ENCODE assay signal across 1 cellular context in the genomic region with DNA sequence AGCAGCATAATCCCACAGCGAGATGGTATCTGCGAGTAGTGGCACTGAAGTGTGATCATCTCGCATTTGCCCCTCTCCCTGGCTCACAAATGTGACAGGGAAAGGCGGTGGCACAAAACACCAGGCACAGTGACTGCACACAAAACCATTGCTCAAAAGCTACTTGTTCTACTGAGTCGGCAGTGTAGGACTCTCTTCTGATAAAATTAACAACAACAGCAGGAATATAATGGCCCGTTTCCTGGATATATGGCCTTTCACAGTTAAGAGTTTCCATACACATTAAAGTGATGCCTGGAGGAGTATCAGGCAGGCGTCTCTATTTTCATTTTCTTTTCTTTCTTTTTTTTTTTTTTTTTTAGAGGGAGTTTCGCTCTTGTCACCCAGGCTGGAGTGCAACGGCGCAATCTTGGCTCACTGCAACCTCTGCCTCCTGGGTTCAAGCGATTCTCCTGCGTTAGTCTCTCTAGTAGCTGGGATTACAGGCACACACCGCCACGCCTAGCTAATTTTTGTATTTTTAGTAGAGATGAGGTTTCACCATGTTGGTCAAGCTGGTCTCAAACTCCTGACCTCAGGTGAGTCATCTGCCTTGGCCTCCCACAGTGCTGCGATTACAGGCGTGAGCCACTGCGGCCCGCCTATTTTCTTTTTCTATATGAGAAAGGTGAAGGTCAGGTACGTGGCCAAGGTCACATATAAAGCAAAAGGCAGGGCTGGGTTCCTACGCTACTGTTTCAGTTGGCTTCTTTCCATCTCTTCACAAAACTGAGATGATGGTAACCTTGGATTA.
TF ChIP-seq lines count a peak whose summit lies in the region.

No MANE protein-coding gene starts in this region.

TF ChIP-seq in HepG2, 621 proteins besides CTCF, POLR2A, EP300 and RAD21 (continued from another document and continues in another):
- TF ChIP-seq, protein P1, sequence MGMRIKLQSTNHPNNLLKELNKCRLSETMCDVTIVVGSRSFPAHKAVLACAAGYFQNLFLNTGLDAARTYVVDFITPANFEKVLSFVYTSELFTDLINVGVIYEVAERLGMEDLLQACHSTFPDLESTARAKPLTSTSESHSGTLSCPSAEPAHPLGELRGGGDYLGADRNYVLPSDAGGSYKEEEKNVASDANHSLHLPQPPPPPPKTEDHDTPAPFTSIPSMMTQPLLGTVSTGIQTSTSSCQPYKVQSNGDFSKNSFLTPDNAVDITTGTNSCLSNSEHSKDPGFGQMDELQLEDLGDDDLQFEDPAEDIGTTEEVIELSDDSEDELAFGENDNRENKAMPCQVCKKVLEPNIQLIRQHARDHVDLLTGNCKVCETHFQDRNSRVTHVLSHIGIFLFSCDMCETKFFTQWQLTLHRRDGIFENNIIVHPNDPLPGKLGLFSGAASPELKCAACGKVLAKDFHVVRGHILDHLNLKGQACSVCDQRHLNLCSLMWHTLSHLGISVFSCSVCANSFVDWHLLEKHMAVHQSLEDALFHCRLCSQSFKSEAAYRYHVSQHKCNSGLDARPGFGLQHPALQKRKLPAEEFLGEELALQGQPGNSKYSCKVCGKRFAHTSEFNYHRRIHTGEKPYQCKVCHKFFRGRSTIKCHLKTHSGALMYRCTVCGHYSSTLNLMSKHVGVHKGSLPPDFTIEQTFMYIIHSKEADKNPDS (CRISPR knock-in tag; IDR thresholded peaks at IDR 0.05), result no peak
- TF ChIP-seq ZFP41 (CRISPR knock-in tag; IDR thresholded peaks at IDR 0.05; ENCODE audit: borderline replicate concordance), result no peak
- TF ChIP-seq, protein P2, sequence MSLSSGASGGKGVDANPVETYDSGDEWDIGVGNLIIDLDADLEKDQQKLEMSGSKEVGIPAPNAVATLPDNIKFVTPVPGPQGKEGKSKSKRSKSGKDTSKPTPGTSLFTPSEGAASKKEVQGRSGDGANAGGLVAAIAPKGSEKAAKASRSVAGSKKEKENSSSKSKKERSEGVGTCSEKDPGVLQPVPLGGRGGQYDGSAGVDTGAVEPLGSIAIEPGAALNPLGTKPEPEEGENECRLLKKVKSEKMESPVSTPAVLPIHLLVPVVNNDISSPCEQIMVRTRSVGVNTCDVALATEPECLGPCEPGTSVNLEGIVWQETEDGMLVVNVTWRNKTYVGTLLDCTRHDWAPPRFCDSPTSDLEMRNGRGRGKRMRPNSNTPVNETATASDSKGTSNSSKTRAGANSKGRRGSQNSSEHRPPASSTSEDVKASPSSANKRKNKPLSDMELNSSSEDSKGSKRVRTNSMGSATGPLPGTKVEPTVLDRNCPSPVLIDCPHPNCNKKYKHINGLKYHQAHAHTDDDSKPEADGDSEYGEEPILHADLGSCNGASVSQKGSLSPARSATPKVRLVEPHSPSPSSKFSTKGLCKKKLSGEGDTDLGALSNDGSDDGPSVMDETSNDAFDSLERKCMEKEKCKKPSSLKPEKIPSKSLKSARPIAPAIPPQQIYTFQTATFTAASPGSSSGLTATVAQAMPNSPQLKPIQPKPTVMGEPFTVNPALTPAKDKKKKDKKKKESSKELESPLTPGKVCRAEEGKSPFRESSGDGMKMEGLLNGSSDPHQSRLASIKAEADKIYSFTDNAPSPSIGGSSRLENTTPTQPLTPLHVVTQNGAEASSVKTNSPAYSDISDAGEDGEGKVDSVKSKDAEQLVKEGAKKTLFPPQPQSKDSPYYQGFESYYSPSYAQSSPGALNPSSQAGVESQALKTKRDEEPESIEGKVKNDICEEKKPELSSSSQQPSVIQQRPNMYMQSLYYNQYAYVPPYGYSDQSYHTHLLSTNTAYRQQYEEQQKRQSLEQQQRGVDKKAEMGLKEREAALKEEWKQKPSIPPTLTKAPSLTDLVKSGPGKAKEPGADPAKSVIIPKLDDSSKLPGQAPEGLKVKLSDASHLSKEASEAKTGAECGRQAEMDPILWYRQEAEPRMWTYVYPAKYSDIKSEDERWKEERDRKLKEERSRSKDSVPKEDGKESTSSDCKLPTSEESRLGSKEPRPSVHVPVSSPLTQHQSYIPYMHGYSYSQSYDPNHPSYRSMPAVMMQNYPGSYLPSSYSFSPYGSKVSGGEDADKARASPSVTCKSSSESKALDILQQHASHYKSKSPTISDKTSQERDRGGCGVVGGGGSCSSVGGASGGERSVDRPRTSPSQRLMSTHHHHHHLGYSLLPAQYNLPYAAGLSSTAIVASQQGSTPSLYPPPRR (CRISPR knock-in tag; IDR thresholded peaks at IDR 0.05; ENCODE audit: borderline replicate concordance), result no peak
- TF ChIP-seq, protein P3, sequence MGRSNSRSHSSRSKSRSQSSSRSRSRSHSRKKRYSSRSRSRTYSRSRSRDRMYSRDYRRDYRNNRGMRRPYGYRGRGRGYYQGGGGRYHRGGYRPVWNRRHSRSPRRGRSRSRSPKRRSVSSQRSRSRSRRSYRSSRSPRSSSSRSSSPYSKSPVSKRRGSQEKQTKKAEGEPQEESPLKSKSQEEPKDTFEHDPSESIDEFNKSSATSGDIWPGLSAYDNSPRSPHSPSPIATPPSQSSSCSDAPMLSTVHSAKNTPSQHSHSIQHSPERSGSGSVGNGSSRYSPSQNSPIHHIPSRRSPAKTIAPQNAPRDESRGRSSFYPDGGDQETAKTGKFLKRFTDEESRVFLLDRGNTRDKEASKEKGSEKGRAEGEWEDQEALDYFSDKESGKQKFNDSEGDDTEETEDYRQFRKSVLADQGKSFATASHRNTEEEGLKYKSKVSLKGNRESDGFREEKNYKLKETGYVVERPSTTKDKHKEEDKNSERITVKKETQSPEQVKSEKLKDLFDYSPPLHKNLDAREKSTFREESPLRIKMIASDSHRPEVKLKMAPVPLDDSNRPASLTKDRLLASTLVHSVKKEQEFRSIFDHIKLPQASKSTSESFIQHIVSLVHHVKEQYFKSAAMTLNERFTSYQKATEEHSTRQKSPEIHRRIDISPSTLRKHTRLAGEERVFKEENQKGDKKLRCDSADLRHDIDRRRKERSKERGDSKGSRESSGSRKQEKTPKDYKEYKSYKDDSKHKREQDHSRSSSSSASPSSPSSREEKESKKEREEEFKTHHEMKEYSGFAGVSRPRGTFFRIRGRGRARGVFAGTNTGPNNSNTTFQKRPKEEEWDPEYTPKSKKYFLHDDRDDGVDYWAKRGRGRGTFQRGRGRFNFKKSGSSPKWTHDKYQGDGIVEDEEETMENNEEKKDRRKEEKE (IDR thresholded peaks at IDR 0.05), result no peak
- peak; percentile 43 for TF ChIP-seq TBL1XR1 (IDR thresholded peaks at IDR 0.05; ENCODE audit: borderline replicate concordance, low read length, partially characterized antibody)
- TF ChIP-seq ZNF720 (CRISPR knock-in tag; IDR thresholded peaks at IDR 0.05), result no peak
- 0 out of 2 replicates have a peak, but pooled peaks have one; percentile 23 for TF ChIP-seq TBX2 (CRISPR knock-in tag; IDR thresholded peaks at IDR 0.05; ENCODE audit: borderline replicate concordance)
- TF ChIP-seq ZNF616 (CRISPR knock-in tag; IDR thresholded peaks at IDR 0.05; ENCODE audit: low read depth), result no peak
- no peak for TF ChIP-seq ZNF550 (CRISPR knock-in tag; IDR thresholded peaks at IDR 0.05; ENCODE audit: borderline replicate concordance)
- TF ChIP-seq, protein P4, sequence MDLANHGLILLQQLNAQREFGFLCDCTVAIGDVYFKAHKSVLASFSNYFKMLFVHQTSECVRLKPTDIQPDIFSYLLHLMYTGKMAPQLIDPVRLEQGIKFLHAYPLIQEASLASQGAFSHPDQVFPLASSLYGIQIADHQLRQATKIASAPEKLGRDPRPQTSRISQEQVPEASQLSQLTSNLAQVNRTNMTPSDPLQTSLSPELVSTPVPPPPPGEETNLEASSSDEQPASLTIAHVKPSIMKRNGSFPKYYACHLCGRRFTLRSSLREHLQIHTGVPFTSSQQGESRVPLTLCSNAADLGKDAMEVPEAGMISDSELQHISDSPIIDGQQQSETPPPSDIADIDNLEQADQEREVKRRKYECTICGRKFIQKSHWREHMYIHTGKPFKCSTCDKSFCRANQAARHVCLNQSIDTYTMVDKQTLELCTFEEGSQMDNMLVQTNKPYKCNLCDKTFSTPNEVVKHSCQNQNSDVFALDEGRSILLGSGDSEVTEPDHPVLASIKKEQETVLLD (CRISPR knock-in tag; IDR thresholded peaks at IDR 0.05; ENCODE audit: low read depth), result no peak
- peak; percentile 76; the same call in 1 of the 2 replicates for TF ChIP-seq RXRA (CRISPR knock-in tag; IDR thresholded peaks at IDR 0.05)
- TF ChIP-seq NFE2 (CRISPR knock-in tag; IDR thresholded peaks at IDR 0.05), result no peak
- no peak for TF ChIP-seq NFE2L2 (IDR thresholded peaks at IDR 0.05; ENCODE audit: low read length)
- TF ChIP-seq, protein P5, sequence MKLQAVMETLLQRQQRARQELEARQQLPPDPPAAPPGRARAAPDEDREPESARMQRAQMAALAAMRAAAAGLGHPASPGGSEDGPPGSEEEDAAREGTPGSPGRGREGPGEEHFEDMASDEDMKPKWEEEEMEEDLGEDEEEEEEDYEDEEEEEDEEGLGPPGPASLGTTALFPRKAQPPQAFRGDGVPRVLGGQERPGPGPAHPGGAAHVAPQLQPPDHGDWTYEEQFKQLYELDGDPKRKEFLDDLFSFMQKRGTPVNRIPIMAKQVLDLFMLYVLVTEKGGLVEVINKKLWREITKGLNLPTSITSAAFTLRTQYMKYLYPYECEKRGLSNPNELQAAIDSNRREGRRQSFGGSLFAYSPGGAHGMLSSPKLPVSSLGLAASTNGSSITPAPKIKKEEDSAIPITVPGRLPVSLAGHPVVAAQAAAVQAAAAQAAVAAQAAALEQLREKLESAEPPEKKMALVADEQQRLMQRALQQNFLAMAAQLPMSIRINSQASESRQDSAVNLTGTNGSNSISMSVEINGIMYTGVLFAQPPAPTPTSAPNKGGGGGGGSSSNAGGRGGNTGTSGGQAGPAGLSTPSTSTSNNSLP (IDR thresholded peaks at IDR 0.05; ENCODE audit: low read depth, low read length), result no peak
- TF ChIP-seq, protein P6, sequence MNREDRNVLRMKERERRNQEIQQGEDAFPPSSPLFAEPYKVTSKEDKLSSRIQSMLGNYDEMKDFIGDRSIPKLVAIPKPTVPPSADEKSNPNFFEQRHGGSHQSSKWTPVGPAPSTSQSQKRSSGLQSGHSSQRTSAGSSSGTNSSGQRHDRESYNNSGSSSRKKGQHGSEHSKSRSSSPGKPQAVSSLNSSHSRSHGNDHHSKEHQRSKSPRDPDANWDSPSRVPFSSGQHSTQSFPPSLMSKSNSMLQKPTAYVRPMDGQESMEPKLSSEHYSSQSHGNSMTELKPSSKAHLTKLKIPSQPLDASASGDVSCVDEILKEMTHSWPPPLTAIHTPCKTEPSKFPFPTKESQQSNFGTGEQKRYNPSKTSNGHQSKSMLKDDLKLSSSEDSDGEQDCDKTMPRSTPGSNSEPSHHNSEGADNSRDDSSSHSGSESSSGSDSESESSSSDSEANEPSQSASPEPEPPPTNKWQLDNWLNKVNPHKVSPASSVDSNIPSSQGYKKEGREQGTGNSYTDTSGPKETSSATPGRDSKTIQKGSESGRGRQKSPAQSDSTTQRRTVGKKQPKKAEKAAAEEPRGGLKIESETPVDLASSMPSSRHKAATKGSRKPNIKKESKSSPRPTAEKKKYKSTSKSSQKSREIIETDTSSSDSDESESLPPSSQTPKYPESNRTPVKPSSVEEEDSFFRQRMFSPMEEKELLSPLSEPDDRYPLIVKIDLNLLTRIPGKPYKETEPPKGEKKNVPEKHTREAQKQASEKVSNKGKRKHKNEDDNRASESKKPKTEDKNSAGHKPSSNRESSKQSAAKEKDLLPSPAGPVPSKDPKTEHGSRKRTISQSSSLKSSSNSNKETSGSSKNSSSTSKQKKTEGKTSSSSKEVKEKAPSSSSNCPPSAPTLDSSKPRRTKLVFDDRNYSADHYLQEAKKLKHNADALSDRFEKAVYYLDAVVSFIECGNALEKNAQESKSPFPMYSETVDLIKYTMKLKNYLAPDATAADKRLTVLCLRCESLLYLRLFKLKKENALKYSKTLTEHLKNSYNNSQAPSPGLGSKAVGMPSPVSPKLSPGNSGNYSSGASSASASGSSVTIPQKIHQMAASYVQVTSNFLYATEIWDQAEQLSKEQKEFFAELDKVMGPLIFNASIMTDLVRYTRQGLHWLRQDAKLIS (CRISPR knock-in tag; IDR thresholded peaks at IDR 0.05), result no peak
- TF ChIP-seq, protein P7, sequence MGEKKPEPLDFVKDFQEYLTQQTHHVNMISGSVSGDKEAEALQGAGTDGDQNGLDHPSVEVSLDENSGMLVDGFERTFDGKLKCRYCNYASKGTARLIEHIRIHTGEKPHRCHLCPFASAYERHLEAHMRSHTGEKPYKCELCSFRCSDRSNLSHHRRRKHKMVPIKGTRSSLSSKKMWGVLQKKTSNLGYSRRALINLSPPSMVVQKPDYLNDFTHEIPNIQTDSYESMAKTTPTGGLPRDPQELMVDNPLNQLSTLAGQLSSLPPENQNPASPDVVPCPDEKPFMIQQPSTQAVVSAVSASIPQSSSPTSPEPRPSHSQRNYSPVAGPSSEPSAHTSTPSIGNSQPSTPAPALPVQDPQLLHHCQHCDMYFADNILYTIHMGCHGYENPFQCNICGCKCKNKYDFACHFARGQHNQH (CRISPR knock-in tag; IDR thresholded peaks at IDR 0.05), result 0 out of 2 replicates have a peak, but pooled peaks have one; percentile 17
- TF ChIP-seq NBN (conservative IDR thresholded peaks at IDR 0.05), result no peak
- no peak for TF ChIP-seq ZNF792 (CRISPR knock-in tag; IDR thresholded peaks at IDR 0.05)
- TF ChIP-seq ZNF614 (CRISPR knock-in tag; IDR thresholded peaks at IDR 0.05; ENCODE audit: borderline replicate concordance), result no peak
- TF ChIP-seq, protein P8, sequence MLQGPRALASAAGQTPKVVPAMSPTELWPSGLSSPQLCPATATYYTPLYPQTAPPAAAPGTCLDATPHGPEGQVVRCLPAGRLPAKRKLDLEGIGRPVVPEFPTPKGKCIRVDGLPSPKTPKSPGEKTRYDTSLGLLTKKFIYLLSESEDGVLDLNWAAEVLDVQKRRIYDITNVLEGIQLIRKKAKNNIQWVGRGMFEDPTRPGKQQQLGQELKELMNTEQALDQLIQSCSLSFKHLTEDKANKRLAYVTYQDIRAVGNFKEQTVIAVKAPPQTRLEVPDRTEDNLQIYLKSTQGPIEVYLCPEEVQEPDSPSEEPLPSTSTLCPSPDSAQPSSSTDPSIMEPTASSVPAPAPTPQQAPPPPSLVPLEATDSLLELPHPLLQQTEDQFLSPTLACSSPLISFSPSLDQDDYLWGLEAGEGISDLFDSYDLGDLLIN (CRISPR knock-in tag; IDR thresholded peaks at IDR 0.05; ENCODE audit: borderline replicate concordance), result no peak
- no peak for TF ChIP-seq CREM (IDR thresholded peaks at IDR 0.05)
- TF ChIP-seq CREM (CRISPR knock-in tag; IDR thresholded peaks at IDR 0.05), result no peak
- TF ChIP-seq ZNF839 (CRISPR knock-in tag; IDR thresholded peaks at IDR 0.05; ENCODE audit: borderline replicate concordance), result no peak
